21 cellular contexts compared by ENCODE assay signal in genomic region chr3:152997526-152997925, GRCh38.
DNase-seq lines count a peak whose midpoint lies in the region; ATAC-seq lines count a peak whose summit lies in the region.
"Had no signal": no experiment of that assay in that cellular context is flagged by ENCODE, and none has a peak within 500 bp of the region (broad histone marks: within the 10 kb centered on the region; RNA-seq: fewer than 3 reads in every experiment).

No MANE protein-coding gene starts in this region.

- peak overlapping the region; percentile 17 for H2AFZ ChIP-seq in neuron (ENCODE audit: low read depth, low read length)

- in situ Hi-C loops in SK-MEL-5 (cut with HindIII; ENCODE audit: low pct_unique_long_range_greater_than_20kb, low sequenced_read_pairs): no loop called here

- no peak for ATAC-seq in HG03039 (IDR thresholded peaks at IDR 0.05; ENCODE audit: unreplicated experiment)
- ATAC-seq: A549; CD8-positive, alpha-beta T cell; GM12878 had no signal

- H3K4me1 ChIP-seq in neuron (ENCODE audit: insufficient read depth, low read length): peaks cover 22% of the 10 kb centered on the region
- H3K4me1 ChIP-seq: A549; BLaER1 treated with 17β-estradiol and CSF1 and Interleukin-3, amounts not matched to agents 10 nM and 100 nM had no signal

- H3K36me3 ChIP-seq in neuron (ENCODE audit: insufficient read depth, low read length): no peaks in the 10 kb centered on the region
- H3K36me3 ChIP-seq: BLaER1 treated with 17β-estradiol and CSF1 and Interleukin-3, amounts not matched to agents 10 nM and 100 nM had no signal

- H3K9me3 ChIP-seq in neuron (ENCODE audit: low read length): no peaks in the 10 kb centered on the region
- H3K9me3 ChIP-seq: A549; BLaER1 treated with 17β-estradiol and CSF1 and Interleukin-3, amounts not matched to agents 10 nM and 100 nM had no signal

- no peaks in the 10 kb centered on the region for H3K27me3 ChIP-seq in neuron (ENCODE audit: insufficient read depth, low read length)
- H3K27me3 ChIP-seq: BLaER1 treated with 17β-estradiol and CSF1 and Interleukin-3, amounts not matched to agents 10 nM and 100 nM had no signal

- DNase-seq in COLO829 (ENCODE audit: low spot score) (peak; percentile 70), SK-MEL-5 (ENCODE audit: low read depth, low spot score) (peak; percentile 74), epidermal melanocyte (ENCODE audit: insufficient read length, low spot score) (peak; percentile 27)
- DNase-seq in activated T-cell treated with anti-CD3 and anti-CD28 coated beads, Interleukin-2, amount 50 U/mL, for 1 hour: no peak
- no peak for DNase-seq in activated T-cell treated with anti-CD3 and anti-CD28 coated beads, Interleukin-2, amount 50 U/mL, for 48 hours
- DNase-seq: AML-193; CD4-positive, alpha-beta T cell; CD8-positive, alpha-beta T cell; COR-L47; DMS 273 treated with DMSO at 0.1 percent for 48 hours; DMS153; DMS53; DMS79; DND-41; EL; GDM1 had no signal

- H3K4me3 ChIP-seq in neuron (ENCODE audit: low read length): no peak overlapping the region
- H3K4me3 ChIP-seq: A549; BLaER1 treated with 17β-estradiol and CSF1 and Interleukin-3, amounts not matched to agents 10 nM and 100 nM; GM12878 had no signal

Comparison
In these comparisons a context has a peak if more than half of its experiments do, and no peak if none do; other contexts are left out.
1. DNase-seq: peak in COLO829 (single experiment), SK-MEL-5 (single experiment) and epidermal melanocyte (single experiment); none in activated T-cell treated with anti-CD3 and anti-CD28 coated beads, Interleukin-2, amount 50 U/mL, for 1 hour (single experiment) and activated T-cell treated with anti-CD3 and anti-CD28 coated beads, Interleukin-2, amount 50 U/mL, for 48 hours (0 of 2).